17 cellular contexts compared by ENCODE assay signal in genomic region chr1:88802404-88802803, GRCh38.
DNase-seq lines count a peak whose midpoint lies in the region; ATAC-seq, FAIRE-seq and TF ChIP-seq lines count a peak whose summit lies in the region.
"Had no signal": no experiment of that assay in that cellular context is flagged by ENCODE, and none has a peak within 500 bp of the region (broad histone marks: within the 10 kb centered on the region; RNA-seq: fewer than 3 reads in every experiment).

No MANE protein-coding gene starts in this region.

- CTCF ChIA-PET in HCT116 (lab: Charles Lee), result no interaction called here

- H3K79me2 ChIP-seq in HCT116 (ENCODE audit: insufficient read depth, low read length), result no peaks in the 10 kb centered on the region

- no peak for TF ChIP-seq RAD21 in HCT116 (IDR thresholded peaks at IDR 0.05; ENCODE audit: low read depth)

- H3K27ac Mint-ChIP-seq in brain (peak overlapping the region in 3 of 5 experiments; percentile 39 to 98 (median 78)), nephron progenitor cell (peak overlapping the region; percentile 94)
- H3K27ac Mint-ChIP-seq: mesothelial cell of epicardium had no signal

- FAIRE-seq in pancreas (lab: Jason Lieb, UNC), result no peak

- H3K9me3 ChIP-seq in HCT116 (ENCODE audit: control insufficient read depth in 1 of 2, insufficient read depth in 1 of 2, low read depth in 1 of 2, low read length in 2 of 2), result no peaks in the 10 kb centered on the region
- H3K9me3 ChIP-seq in pancreas, result no peaks in the 10 kb centered on the region
- no peaks in the 10 kb centered on the region for H3K9me3 ChIP-seq in Peyer's patch
- H3K9me3 ChIP-seq: sigmoid colon had no signal

- peak; percentile 8 for DNase-seq in Daoy (ENCODE audit: low read depth)
- no peak for DNase-seq in HCT116 (ENCODE audit: low read depth, low spot score)
- DNase-seq in nephron progenitor cell, result no peak
- no peak for DNase-seq in pancreas
- no peak for DNase-seq in H4 (ENCODE audit: low spot score)
- DNase-seq in Peyer's patch, result no peak
- DNase-seq in stimulated activated CD4-positive, alpha-beta T cell treated with anti-CD3 and anti-CD28 coated beads, Interleukin-2, amount 100 ng/mL, for 24 hours, result no peak
- DNase-seq: activated CD4-positive, alpha-beta memory T cell treated with anti-CD3 and anti-CD28 coated beads, Interleukin-2, amount 10 ng/mL, durations not matched to agents 7 days and 5 days; aorta; cortex of kidney; H9; head of caudate nucleus; NCI-H1930; sigmoid colon; stimulated activated CD4-positive, alpha-beta T cell treated with anti-CD3 and anti-CD28 coated beads, Interleukin-4, amount 100 ng/mL, for 1 hour had no signal

- H2AFZ ChIP-seq in HCT116 (ENCODE audit: low read depth, low read length, poor library complexity, severe bottlenecking), result no peak overlapping the region

- H3K27me3 Mint-ChIP-seq in brain, result no peaks in the 10 kb centered on the region
- H3K27me3 Mint-ChIP-seq in nephron progenitor cell (ENCODE audit: low read depth, poor library complexity), result no peaks in the 10 kb centered on the region
- H3K27me3 Mint-ChIP-seq: activated CD4-positive, alpha-beta memory T cell treated with anti-CD3 and anti-CD28 coated beads, Interleukin-2, amount 10 ng/mL, durations not matched to agents 7 days and 5 days had no signal

- H3K9me2 ChIP-seq in HCT116 (ENCODE audit: insufficient read depth), result no peaks in the 10 kb centered on the region

- H3K4me3 Mint-ChIP-seq in brain (no peak overlapping the region), nephron progenitor cell (no peak overlapping the region)
- H3K4me3 Mint-ChIP-seq: activated CD4-positive, alpha-beta memory T cell treated with anti-CD3 and anti-CD28 coated beads, Interleukin-2, amount 10 ng/mL, durations not matched to agents 7 days and 5 days; H9; mesothelial cell of epicardium had no signal

- no peak overlapping the region for H3K9ac ChIP-seq in HCT116 (ENCODE audit: low read length)

- H3K4me1 ChIP-seq in HCT116 (ENCODE audit: control insufficient read depth in 1 of 2, insufficient read depth in 2 of 2, low read length in 2 of 2) (peaks cover 2 to 22% of the 10 kb centered on the region in 2 experiments; a peak in 3 of 4 replicates), pancreas (no peaks in the 10 kb centered on the region), Peyer's patch (no peaks in the 10 kb centered on the region)
- H3K4me1 ChIP-seq: sigmoid colon had no signal

- H3K27me3 ChIP-seq in HCT116 (ENCODE audit: insufficient read depth, low read length), result no peaks in the 10 kb centered on the region
- no peaks in the 10 kb centered on the region for H3K27me3 ChIP-seq in pancreas
- H3K27me3 ChIP-seq in Peyer's patch, result no peaks in the 10 kb centered on the region
- H3K27me3 ChIP-seq: sigmoid colon had no signal

- intact Hi-C loops in HCT116 (cut with micrococcal nuclease) (no loop called here), pancreas (cut with DNase I) (no loop called here)

- peaks cover 0 to 10% (median 4%) of the 10 kb centered on the region in 5 experiments for H3K9me3 Mint-ChIP-seq in brain
- H3K9me3 Mint-ChIP-seq in nephron progenitor cell, result peaks cover 19% of the 10 kb centered on the region

- H4K20me1 ChIP-seq in HCT116 (ENCODE audit: insufficient read depth), result no peaks in the 10 kb centered on the region

- RAD21 ChIA-PET in HCT116 (lab: Charles Lee; ENCODE audit: low non-redundant PET in 1 of 2, low total read pairs in 2 of 2, uncharacterized antibody in 2 of 2, unreplicated experiment in 2 of 2), result no interaction called here

- TF ChIP-seq CTCF in HCT116 (IDR thresholded peaks at IDR 0.05 in 2 of 3, conservative IDR thresholded peaks at IDR 0.05 in 1 of 3; ENCODE audit: borderline replicate concordance in 1 of 3, insufficient read depth in 1 of 3, low read depth in 2 of 3, low read length in 2 of 3), result no peak
- TF ChIP-seq CTCF in brain (conservative IDR thresholded peaks at IDR 0.05), result no peak
- no peak for TF ChIP-seq CTCF in nephron progenitor cell (IDR thresholded peaks at IDR 0.05)
- TF ChIP-seq CTCF in pancreas (IDR thresholded peaks at IDR 0.05), result no peak
- TF ChIP-seq CTCF in Peyer's patch (IDR thresholded peaks at IDR 0.05), result no peak

- peak overlapping the region; percentile 45; the same call in 1 of the 2 replicates for H3K27ac ChIP-seq in HCT116 (ENCODE audit: low read depth, low read length)
- no peak overlapping the region for H3K27ac ChIP-seq in pancreas
- no peak overlapping the region for H3K27ac ChIP-seq in Peyer's patch
- H3K27ac ChIP-seq: sigmoid colon had no signal

- H3K4me3 ChIP-seq in HCT116 (replicated peaks in 1 of 2; ENCODE audit: low read depth in 1 of 2, low read length in 2 of 2) (no peak overlapping the region), pancreas (no peak overlapping the region), Peyer's patch (no peak overlapping the region)
- H3K4me3 ChIP-seq: sigmoid colon had no signal

- peaks cover 13 to 16% of the 10 kb centered on the region in 2 experiments for H3K36me3 ChIP-seq in HCT116 (ENCODE audit: control insufficient read depth in 1 of 2, insufficient read depth in 2 of 2, low read length in 2 of 2)
- H3K36me3 ChIP-seq in pancreas, result peaks cover 3 to 12% (median 9%) of the 10 kb centered on the region in 3 donors
- peaks cover 0 to 53% (median 0%) of the 10 kb centered on the region in 3 donors for H3K36me3 ChIP-seq in Peyer's patch

- BruUV-seq in HCT116 (replicated peaks; lab: Mats Ljungman, UMichigan), result no TSS peak

- ATAC-seq in HCT116, result no peak
- no peak for ATAC-seq in pancreas

- POLR2A ChIA-PET in HCT116 (lab: Charles Lee), result interaction anchor here (1.5 kb wide), 1 partner anchor 89 kb away, joined by 3 read pairs; the partner anchor contains the start of gene GTF2B

- H3K4me1 Mint-ChIP-seq in brain (peaks cover 17% of the 10 kb centered on the region), nephron progenitor cell (peaks cover 7% of the 10 kb centered on the region)

- H3K36me3 Mint-ChIP-seq in brain (peaks cover 74% of the 10 kb centered on the region), nephron progenitor cell (ENCODE audit: low read depth) (peaks cover 77% of the 10 kb centered on the region)

- 95 to 98% methylated on average over 7 of the region's 7 CpGs for WGBS in pancreas, 2 donors

- TF ChIP-seq POLR2A in HCT116 (IDR thresholded peaks at IDR 0.05; ENCODE audit: borderline replicate concordance, extremely low read depth, insufficient read depth, insufficient read length) (no peak), Peyer's patch (IDR thresholded peaks at IDR 0.05) (no peak)

- peak overlapping the region; percentile 38 for H3K4me2 ChIP-seq in HCT116 (ENCODE audit: low read length)

TF ChIP-seq in HCT116, 20 proteins besides CTCF, POLR2A, EP300 and RAD21 (continues in another document):
- no peak for TF ChIP-seq SRF (IDR thresholded peaks at IDR 0.05; ENCODE audit: low read depth)
- TF ChIP-seq POLR2AphosphoS5 (IDR thresholded peaks at IDR 0.05; ENCODE audit: low read depth, low read length), result no peak
- TF ChIP-seq SP1 (IDR thresholded peaks at IDR 0.05; ENCODE audit: low read depth), result no peak
- no peak for TF ChIP-seq EZH2phosphoT487 (IDR thresholded peaks at IDR 0.05; ENCODE audit: borderline replicate concordance)
- TF ChIP-seq EGR1 (IDR thresholded peaks at IDR 0.05; ENCODE audit: low read depth), result no peak
- no peak for TF ChIP-seq REST (IDR thresholded peaks at IDR 0.05; ENCODE audit: low read depth)
- TF ChIP-seq MAX (IDR thresholded peaks at IDR 0.05), result no peak
- TF ChIP-seq ATF3 (IDR thresholded peaks at IDR 0.05), result no peak
- no peak for TF ChIP-seq EZH2 (IDR thresholded peaks at IDR 0.05)
- TF ChIP-seq ELF1 (IDR thresholded peaks at IDR 0.05; ENCODE audit: borderline replicate concordance, low read depth), result no peak
- no peak for TF ChIP-seq ZFX (IDR thresholded peaks at IDR 0.05)
